17 cellular contexts compared by ENCODE assay signal in the genomic region with DNA sequence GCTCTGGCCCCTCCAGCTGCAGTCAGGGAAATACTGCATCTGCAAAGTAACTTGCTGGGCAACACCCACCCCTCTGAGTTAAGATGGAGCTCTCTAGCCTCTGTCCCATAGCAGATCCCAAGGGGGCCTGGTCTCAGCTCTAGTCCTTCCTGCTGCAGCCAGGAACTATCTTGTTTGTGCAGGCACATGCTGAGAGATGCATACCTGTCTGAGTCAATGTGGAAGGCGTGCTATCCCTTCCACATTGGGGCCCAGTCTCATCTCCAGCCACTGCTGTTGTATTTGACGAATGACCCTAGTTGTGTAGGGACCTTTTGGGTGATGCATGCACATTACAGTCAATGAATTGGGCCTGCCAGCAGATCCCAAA.
DNase-seq lines count a peak whose midpoint lies in the region; ATAC-seq, FAIRE-seq and TF ChIP-seq lines count a peak whose summit lies in the region.
"Had no signal": no experiment of that assay in that cellular context is flagged by ENCODE, and none has a peak within 500 bp of the region (broad histone marks: within the 10 kb centered on the region; RNA-seq: fewer than 3 reads in every experiment).

No MANE protein-coding gene starts in this region.

- ATAC-seq in lung (ENCODE audit: insufficient read depth, low FRiP score), result peak; percentile 34
- ATAC-seq: CD8-positive, alpha-beta T cell had no signal

- H3K27me3 Mint-ChIP-seq in astrocyte (ENCODE audit: low read depth, unreplicated experiment), result peaks cover 1% of the 10 kb centered on the region
- H3K27me3 Mint-ChIP-seq in CD14-positive monocyte (ENCODE audit: low read depth in 3 of 3), result no peaks in the 10 kb centered on the region

- H3K9me3 ChIP-seq in mammary epithelial cell (replicated peaks; ENCODE audit: insufficient read depth, low read length) (no peaks in the 10 kb centered on the region), breast epithelium (no peaks in the 10 kb centered on the region), astrocyte (ENCODE audit: insufficient read depth, low read depth, low read length) (no peaks in the 10 kb centered on the region), lung (ENCODE audit: control insufficient read depth in 2 of 2, insufficient read depth in 1 of 2, low read length in 1 of 2) (no peaks in the 10 kb centered on the region)
- H3K9me3 ChIP-seq: gastrocnemius medialis had no signal

- H3K9ac ChIP-seq in mammary epithelial cell (ENCODE audit: insufficient read depth, low read length) (no peak overlapping the region), astrocyte (ENCODE audit: low read length) (no peak overlapping the region)

- dilution Hi-C loops in mammary epithelial cell (cut with HindIII; ENCODE audit: low sequenced_read_pairs), result no loop called here

- no peaks in the 10 kb centered on the region for H3K36me3 ChIP-seq in mammary epithelial cell (ENCODE audit: insufficient read depth, low read length)
- H3K36me3 ChIP-seq in breast epithelium, result no peaks in the 10 kb centered on the region
- H3K36me3 ChIP-seq in astrocyte (ENCODE audit: insufficient read depth, low read length), result no peaks in the 10 kb centered on the region
- no peaks in the 10 kb centered on the region for H3K36me3 ChIP-seq in lung (ENCODE audit: control insufficient read depth in 2 of 2, insufficient read depth in 2 of 2, low read length in 2 of 2)
- H3K36me3 ChIP-seq: gastrocnemius medialis, tibial nerve had no signal

- no peak for DNase-seq in mammary epithelial cell
- no peak for DNase-seq in breast epithelium (ENCODE audit: low spot score in 2 of 2)
- DNase-seq in astrocyte (ENCODE audit: low read depth), result no peak
- no peak for DNase-seq in lung (ENCODE audit: low spot score)
- peak; percentile 8 for DNase-seq in urothelium cell line (ENCODE audit: low spot score)
- no peak for DNase-seq in RWPE1 (ENCODE audit: low spot score)
- DNase-seq in CD14-positive monocyte (ENCODE audit: low spot score), result no peak
- no peak for DNase-seq in activated gamma-delta T cell treated with Interleukin-2 at 50 U/mL for 16 hours
- DNase-seq: activated T-cell treated with anti-CD3 and anti-CD28 coated beads, Interleukin-2, amount 50 U/mL, for 24 hours; CD8-positive, alpha-beta T cell; gastrocnemius medialis; stimulated activated CD4-positive, alpha-beta T cell treated with anti-CD3 and anti-CD28 coated beads, Interleukin-4, amount 100 ng/mL, for 4 hours had no signal

- H2AFZ ChIP-seq in mammary epithelial cell (ENCODE audit: low read depth, low read length), result peak overlapping the region; percentile 41
- no peak overlapping the region for H2AFZ ChIP-seq in astrocyte (ENCODE audit: low read depth, low read length)

- no peak for FAIRE-seq in astrocyte (lab: Jason Lieb, UNC)
- FAIRE-seq in urothelium cell line (lab: Jason Lieb, UNC), result peak; percentile 42
- FAIRE-seq: islet of Langerhans had no signal

- H3K4me1 ChIP-seq in mammary epithelial cell (ENCODE audit: insufficient read depth, low read length) (peaks cover 19% of the 10 kb centered on the region), breast epithelium (no peaks in the 10 kb centered on the region), astrocyte (ENCODE audit: insufficient read depth, low read length) (peaks cover 15% of the 10 kb centered on the region), lung (ENCODE audit: control insufficient read depth in 2 of 2, insufficient read depth in 2 of 2, low read length in 2 of 2) (peaks cover 0 to 7% of the 10 kb centered on the region in 2 donors)
- H3K4me1 ChIP-seq: gastrocnemius medialis had no signal

- H3K4me3 ChIP-seq in mammary epithelial cell (replicated peaks in 1 of 3; ENCODE audit: insufficient read depth in 1 of 3, low read depth in 2 of 3, low read length in 3 of 3), result no peak overlapping the region
- H3K4me3 ChIP-seq in breast epithelium, result no peak overlapping the region
- no peak overlapping the region for H3K4me3 ChIP-seq in astrocyte (ENCODE audit: insufficient read depth, low read depth, low read length)
- H3K4me3 ChIP-seq in lung, result no peak overlapping the region
- H3K4me3 ChIP-seq: gastrocnemius medialis, tibial nerve had no signal

- H3K27me3 ChIP-seq in mammary epithelial cell (ENCODE audit: insufficient read depth, low read length) (no peaks in the 10 kb centered on the region), breast epithelium (no peaks in the 10 kb centered on the region), astrocyte (ENCODE audit: insufficient read depth, low read length) (no peaks in the 10 kb centered on the region), lung (ENCODE audit: control insufficient read depth, insufficient read depth) (no peaks in the 10 kb centered on the region)
- H3K27me3 ChIP-seq: gastrocnemius medialis, tibial nerve had no signal

- H4K20me1 ChIP-seq in mammary epithelial cell (ENCODE audit: insufficient read depth, low read length) (no peaks in the 10 kb centered on the region), astrocyte (ENCODE audit: insufficient read depth, low read length) (no peaks in the 10 kb centered on the region)

- intact Hi-C loops in mammary epithelial cell (cut with micrococcal nuclease), result loop anchor here (2.0 to 5.0 kb wide), 5 partner anchors 60 to 280 kb away; a partner anchor contains a TSS
- intact Hi-C loops in breast epithelium (cut with DNase I; ENCODE audit: low total_unique reads), result no loop called here
- intact Hi-C loops in CD14-positive monocyte (cut with micrococcal nuclease), result no loop called here

- no TSS peak for BruUV-seq in mammary epithelial cell (replicated peaks; lab: Mats Ljungman, UMichigan)

- no peak for TF ChIP-seq CTCF in mammary epithelial cell (conservative IDR thresholded peaks at IDR 0.05 in 1 of 2, IDR thresholded peaks at IDR 0.05 in 1 of 2; ENCODE audit: extremely low read depth in 1 of 2, insufficient read depth in 1 of 2, low read depth in 1 of 2, low read length in 2 of 2)
- TF ChIP-seq CTCF in breast epithelium (IDR thresholded peaks at IDR 0.05), result no peak
- no peak for TF ChIP-seq CTCF in astrocyte (IDR thresholded peaks at IDR 0.05; ENCODE audit: insufficient read depth, low read depth, low read length)
- TF ChIP-seq CTCF in lung (IDR thresholded peaks at IDR 0.05; ENCODE audit: control extremely low read depth, extremely low read depth), result no peak
- TF ChIP-seq CTCF in RWPE1 (conservative IDR thresholded peaks at IDR 0.05; ENCODE audit: low read depth), result no peak
- TF ChIP-seq CTCF in CD14-positive monocyte (IDR thresholded peaks at IDR 0.05), result no peak

- H3K4me3 Mint-ChIP-seq in astrocyte (ENCODE audit: unreplicated experiment) (no peak overlapping the region), CD14-positive monocyte (no peak overlapping the region)
- H3K4me3 Mint-ChIP-seq: activated naive CD4-positive, alpha-beta T cell treated with anti-CD3 and anti-CD28 coated beads, Interleukin-2, amount 10 ng/mL, durations not matched to agents 7 days and 5 days; activated T-cell treated with anti-CD3 and anti-CD28 coated beads, Interleukin-2, amount 50 U/mL, for 24 hours; CD8-positive, alpha-beta T cell; stimulated activated naive CD8-positive, alpha-beta T cell treated with anti-CD3 and anti-CD28 coated beads, Interleukin-15, amount 100 ng/mL, for 72 hours had no signal

- H3K9me3 Mint-ChIP-seq in astrocyte (ENCODE audit: unreplicated experiment) (no peaks in the 10 kb centered on the region), CD14-positive monocyte (peaks cover 0 to 1% (median 0%) of the 10 kb centered on the region in 7 donors)
- H3K9me3 Mint-ChIP-seq: activated naive CD4-positive, alpha-beta T cell treated with anti-CD3 and anti-CD28 coated beads, Interleukin-2, amount 10 ng/mL, durations not matched to agents 7 days and 5 days; activated T-cell treated with anti-CD3 and anti-CD28 coated beads, Interleukin-2, amount 50 U/mL, for 24 hours; stimulated activated naive CD8-positive, alpha-beta T cell treated with anti-CD3 and anti-CD28 coated beads, Interleukin-15, amount 100 ng/mL, for 72 hours had no signal

- TF ChIP-seq POLR2A in breast epithelium (IDR thresholded peaks at IDR 0.05), result no peak

- no peaks in the 10 kb centered on the region for H3K36me3 Mint-ChIP-seq in astrocyte (ENCODE audit: low read depth, unreplicated experiment)
- no peaks in the 10 kb centered on the region for H3K36me3 Mint-ChIP-seq in CD14-positive monocyte
- H3K36me3 Mint-ChIP-seq: activated naive CD4-positive, alpha-beta T cell treated with anti-CD3 and anti-CD28 coated beads, Interleukin-2, amount 10 ng/mL, durations not matched to agents 7 days and 5 days; CD8-positive, alpha-beta T cell had no signal

- H3K4me1 Mint-ChIP-seq in astrocyte (ENCODE audit: low read depth, unreplicated experiment) (peaks cover 28% of the 10 kb centered on the region), CD14-positive monocyte (no peaks in the 10 kb centered on the region)
- H3K4me1 Mint-ChIP-seq: activated naive CD4-positive, alpha-beta T cell treated with anti-CD3 and anti-CD28 coated beads, Interleukin-2, amount 10 ng/mL, durations not matched to agents 7 days and 5 days; stimulated activated naive CD8-positive, alpha-beta T cell treated with anti-CD3 and anti-CD28 coated beads, Interleukin-15, amount 100 ng/mL, for 72 hours had no signal

- H3K27ac Mint-ChIP-seq in astrocyte (ENCODE audit: unreplicated experiment) (peak overlapping the region; percentile 60), CD14-positive monocyte (no peak overlapping the region)
- H3K27ac Mint-ChIP-seq: activated naive CD4-positive, alpha-beta T cell treated with anti-CD3 and anti-CD28 coated beads, Interleukin-2, amount 10 ng/mL, durations not matched to agents 7 days and 5 days; activated T-cell treated with anti-CD3 and anti-CD28 coated beads, Interleukin-2, amount 50 U/mL, for 24 hours; CD8-positive, alpha-beta T cell; stimulated activated naive CD8-positive, alpha-beta T cell treated with anti-CD3 and anti-CD28 coated beads, Interleukin-15, amount 100 ng/mL, for 72 hours had no signal

- WGBS in mammary epithelial cell (ENCODE audit: low coverage, missing lambda C conversion rate), result 85% methylated on average over 2 of the region's 2 CpGs
- 93 to 94% methylated on average over 2 of the region's 2 CpGs for whole genome bisulfite sequencing in lung, 2 donors

- H3K27ac ChIP-seq in mammary epithelial cell (ENCODE audit: insufficient read depth, low read depth, low read length) (no peak overlapping the region), breast epithelium (no peak overlapping the region), astrocyte (ENCODE audit: low read depth, low read length) (no peak overlapping the region), lung (ENCODE audit: low read depth in 1 of 2, low read length in 1 of 2) (no peak overlapping the region), RWPE1 (no peak overlapping the region)
- H3K27ac ChIP-seq: 22Rv1, gastrocnemius medialis, tibial nerve had no signal

- CTCF ChIA-PET in mammary epithelial cell (lab: Charles Lee; ENCODE audit: low non-redundant PET) (interaction anchor here (0.6 kb wide), 1 partner anchor 29 kb away, joined by 3 read pairs; no protein-coding TSS in a partner anchor), RWPE1 (lab: Yijun Ruan, JAX) (no interaction called here)

- in situ Hi-C loops in mammary epithelial cell (cut with MboI; ENCODE audit: low sequenced_read_pairs in 2 of 2), result loop anchor here in 1 of 2 donors (10.0 kb wide), 1 partner anchor 353 kb away; no protein-coding TSS in a partner anchor

- H3K79me2 ChIP-seq in mammary epithelial cell (ENCODE audit: insufficient read depth, low read length), result no peaks in the 10 kb centered on the region
- no peaks in the 10 kb centered on the region for H3K79me2 ChIP-seq in astrocyte (ENCODE audit: insufficient read depth, low read length)

- H3K4me2 ChIP-seq in mammary epithelial cell (ENCODE audit: insufficient read depth, low read depth, low read length) (no peak overlapping the region), astrocyte (ENCODE audit: low read length) (peak overlapping the region; percentile 39)

- POLR2A ChIA-PET in RWPE1 (lab: Yijun Ruan, JAX; ENCODE audit: low non-redundant PET), result no interaction called here
